In the genomic region with DNA sequence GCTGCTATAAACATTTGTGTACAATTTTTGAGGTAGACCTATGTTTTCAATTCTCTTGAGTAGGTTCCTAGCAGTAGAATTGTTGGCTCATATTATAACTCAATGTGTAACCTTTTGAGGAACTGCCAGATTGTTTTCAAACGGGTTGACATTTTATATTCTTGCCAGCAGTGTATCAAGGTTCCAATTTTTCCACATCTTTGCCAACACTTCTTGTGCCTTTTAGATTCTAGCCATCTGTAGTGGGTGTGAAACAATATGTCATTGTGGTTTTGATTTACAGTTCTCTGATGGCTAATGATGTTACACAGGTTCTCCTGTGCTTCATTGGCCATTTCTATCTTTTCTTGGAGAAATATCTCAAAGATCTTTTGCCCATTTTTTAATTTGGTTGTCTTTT, we compare ENCODE assay signal across 15 cellular contexts. TPM values are rescaled to one million over a fixed set of nuclear protein-coding genes. Genes with fewer than 3 reads are reported as not detected.
"Had no signal": no experiment of that assay in that cellular context is flagged by ENCODE, and none has a peak within 500 bp of the region (broad histone marks: within the 10 kb centered on the region; RNA-seq: fewer than 3 reads in every experiment).

No MANE protein-coding gene starts in this region.

- H3K9me3 Mint-ChIP-seq: natural killer cell; stimulated activated effector memory CD8-positive, alpha-beta T cell treated with anti-CD3 and anti-CD28 coated beads, Interleukin-12 subunit alpha, Interleukin-12 subunit beta, amount 100 ng/mL, for 72 hours had no signal

- DNase-seq: activated CD4-positive, alpha-beta T cell treated with anti-CD3 and anti-CD28 coated beads, Interleukin-2, amount 50 U/mL, for 1 hour; activated CD8-positive, alpha-beta memory T cell treated with anti-CD3 and anti-CD28 coated beads for 24 hours; activated gamma-delta T cell treated with Interleukin-2 at 50 U/mL for 16 hours; aorta; islet precursor cell; left lung; mesendoderm; natural killer cell had no signal

- H3K27ac ChIP-seq: hepatocyte, left lung, neutrophil, tibial nerve, vagina had no signal

- H3K4me3 ChIP-seq: hepatocyte, left lung, tibial nerve, vagina had no signal

- H3K4me3 Mint-ChIP-seq: activated naive CD8-positive, alpha-beta T cell; natural killer cell; stimulated activated effector memory CD8-positive, alpha-beta T cell treated with anti-CD3 and anti-CD28 coated beads, Interleukin-12 subunit alpha, Interleukin-12 subunit beta, amount 100 ng/mL, for 72 hours had no signal

- ATAC-seq: esophagus mucosa; left lung; natural killer cell; stimulated activated effector memory CD8-positive, alpha-beta T cell treated with anti-CD3 and anti-CD28 coated beads, Interleukin-12 subunit alpha, Interleukin-12 subunit beta, amount 100 ng/mL, for 72 hours had no signal

- H3K27me3 Mint-ChIP-seq: activated naive CD8-positive, alpha-beta T cell had no signal

- H3K27ac Mint-ChIP-seq: activated naive CD8-positive, alpha-beta T cell; natural killer cell; stimulated activated effector memory CD8-positive, alpha-beta T cell treated with anti-CD3 and anti-CD28 coated beads, Interleukin-12 subunit alpha, Interleukin-12 subunit beta, amount 100 ng/mL, for 72 hours had no signal

- H3K36me3 ChIP-seq: left lung, neutrophil, tibial nerve, vagina had no signal

- H3K4me1 Mint-ChIP-seq: stimulated activated effector memory CD8-positive, alpha-beta T cell treated with anti-CD3 and anti-CD28 coated beads, Interleukin-12 subunit alpha, Interleukin-12 subunit beta, amount 100 ng/mL, for 72 hours had no signal

- H3K27me3 ChIP-seq: hepatocyte, left lung, neutrophil, tibial nerve, vagina had no signal

RNA-seq across cellular contexts. Expression of gene MAP3K7CL, which starts 36.4 kb away (rescaled TPM):
- total RNA-seq: hepatocyte had no signal
